ENCODE assay signal across 8 cellular contexts in genomic region chr12:123938679-123939480, GRCh38. TPM values are rescaled to one million over a fixed set of nuclear protein-coding genes. Genes with fewer than 3 reads are reported as not detected.
DNase-seq lines count a peak whose midpoint lies in the region; ATAC-seq and TF ChIP-seq lines count a peak whose summit lies in the region.

No MANE protein-coding gene starts in this region.

- TF ChIP-seq CTCF in foreskin keratinocyte (conservative IDR thresholded peaks at IDR 0.05) (peak; percentile 42), upper lobe of right lung (IDR thresholded peaks at IDR 0.05) (peak; percentile 28)

- H3K4me3 ChIP-seq in upper lobe of right lung = no peak overlapping the region

- H3K4me1 ChIP-seq in foreskin keratinocyte = no peaks in the 10 kb centered on the region
- peaks cover 16% of the 10 kb centered on the region for H3K4me1 ChIP-seq in upper lobe of right lung

- H3K4me3 Mint-ChIP-seq in T-cell = peak overlapping the region; percentile 71 to 90 (median 77)

- DNase-seq in stimulated activated CD4-positive, alpha-beta T cell treated with anti-CD3 and anti-CD28 coated beads, Interleukin-15, amount 100 ng/mL, for 24 hours = peak; percentile 28
- no peak for DNase-seq in stimulated activated CD4-positive, alpha-beta T cell treated with anti-CD3 and anti-CD28 coated beads, Interleukin-1b, Interleukin-23, amount 100 ng/mL, for 48 hours
- DNase-seq in T-cell (peak in 1 of 34 experiments; percentile 19), foreskin keratinocyte (no peak), upper lobe of right lung (no peak), AG08395 (ENCODE audit: low spot score) (no peak), NCI-H1105 (lab: John Stamatoyannopoulos, UW) (no peak), NCI-H1694 (lab: John Stamatoyannopoulos, UW) (no peak)

- H3K27me3 ChIP-seq in foreskin keratinocyte (no peaks in the 10 kb centered on the region), upper lobe of right lung (no peaks in the 10 kb centered on the region)

- no peaks in the 10 kb centered on the region for H3K27me3 Mint-ChIP-seq in T-cell

- no peaks in the 10 kb centered on the region for H3K9me3 Mint-ChIP-seq in T-cell

- peak overlapping the region; percentile 88 for H3K27ac Mint-ChIP-seq in T-cell

- H3K9me3 ChIP-seq in upper lobe of right lung = no peaks in the 10 kb centered on the region

- ATAC-seq in T-cell (replicated peaks in 1 of 4) (no peak), foreskin keratinocyte (no peak), upper lobe of right lung (no peak)

- peaks cover 27 to 36% (median 29%) of the 10 kb centered on the region in 3 donors for H3K4me1 Mint-ChIP-seq in T-cell

- H3K27ac ChIP-seq in foreskin keratinocyte (no peak overlapping the region), upper lobe of right lung (peak overlapping the region; percentile 59)

- intact Hi-C loops in upper lobe of right lung (cut with DNase I) = no loop called here

- H3K36me3 ChIP-seq in upper lobe of right lung = peaks cover 39% of the 10 kb centered on the region

- CTCF ChIA-PET in T-cell (lab: Charles Lee) = interaction anchor here (0.6 to 0.9 kb wide), 3 partner anchors 23 to 1449 kb away, joined by 3 to 6 read pairs (median 3); no protein-coding TSS in a partner anchor

- H3K36me3 Mint-ChIP-seq in T-cell = peaks cover 37% of the 10 kb centered on the region

- POLR2A ChIA-PET in T-cell (lab: Charles Lee) = interaction anchor here in 1 of 2 donors (0.7 kb wide), 1 partner anchor 983 kb away, joined by 3 read pairs; no protein-coding TSS in a partner anchor

RNA-seq across cellular contexts. Expression of gene CCDC92, which starts 33.8 kb away (rescaled TPM):
- total RNA-seq in T-cell (10 to 100 TPM; 22.1 to 44.9 (median 38.7) TPM), foreskin keratinocyte (14.7 and 15.8 TPM in 2 replicates), upper lobe of right lung (48.6 TPM)
- 23.0 and 26.9 TPM in 2 replicates for polyA plus RNA-seq in foreskin keratinocyte

RNA-seq across cellular contexts. Expression of gene ZNF664, which starts 34.1 kb away (rescaled TPM):
- total RNA-seq in T-cell (10 to 100 TPM; 30.6 to 58.2 (median 56.1) TPM), foreskin keratinocyte (58.2 and 64.9 TPM in 2 replicates), upper lobe of right lung (92.3 TPM)
- 19.4 and 21.9 TPM in 2 replicates for polyA plus RNA-seq in foreskin keratinocyte
